9 cellular contexts compared by ENCODE assay signal in genomic region chr11:18323881-18324280, GRCh38. TPM values are rescaled to one million over a fixed set of nuclear protein-coding genes. Genes with fewer than 3 reads are reported as not detected.
DNase-seq lines count a peak whose midpoint lies in the region; ATAC-seq and TF ChIP-seq lines count a peak whose summit lies in the region.
"Not testable (repeated sequence)": the region's sequence is repeated elsewhere in the genome, so short reads cannot be mapped to it uniquely, and the experiment has no call there.
"Had no signal": no experiment of that assay in that cellular context is flagged by ENCODE, and none has a peak within 500 bp of the region (broad histone marks: within the 10 kb centered on the region; RNA-seq: fewer than 3 reads in every experiment).

No MANE protein-coding gene starts in this region.

- not testable (repeated sequence) for TF ChIP-seq RAD21 in HCT116 (IDR thresholded peaks at IDR 0.05; ENCODE audit: low read depth)

- peaks cover 43% of the 10 kb centered on the region for H3K36me3 ChIP-seq in BLaER1
- not testable (repeated sequence) for H3K36me3 ChIP-seq in HCT116 (ENCODE audit: control insufficient read depth in 1 of 2, insufficient read depth in 2 of 2, low read length in 2 of 2); PC-3 (ENCODE audit: low read depth, low read length); mammary epithelial cell (ENCODE audit: insufficient read depth, low read length); naive thymus-derived CD4-positive, alpha-beta T cell (ENCODE audit: control insufficient read depth in 2 of 3, insufficient read depth in 3 of 3, low read length in 3 of 3)

- not testable (repeated sequence) for H3K27me3 Mint-ChIP-seq in activated T-cell treated with anti-CD3 and anti-CD28 coated beads, Interleukin-2, amount 50 U/mL, for 4 hours (ENCODE audit: low read depth); naive thymus-derived CD4-positive, alpha-beta T cell; stimulated activated naive B cell treated with anti-CD40 and anti-IgM and Interleukin-4, amounts not matched to agents 10 μg/mL and 1 μg/mL and 100 μg/mL, for 72 hours

- dilution Hi-C loops in mammary epithelial cell (cut with HindIII; ENCODE audit: low sequenced_read_pairs) = not testable (repeated sequence)

- BruUV-seq in HCT116 (replicated peaks; lab: Mats Ljungman, UMichigan); PC-3 (replicated peaks; lab: Mats Ljungman, UMichigan); mammary epithelial cell (replicated peaks; lab: Mats Ljungman, UMichigan): not testable (repeated sequence)

- TF ChIP-seq POLR2A in HCT116 (IDR thresholded peaks at IDR 0.05; ENCODE audit: borderline replicate concordance, extremely low read depth, insufficient read depth, insufficient read length) = not testable (repeated sequence)

- H3K9me3 ChIP-seq in BLaER1; HCT116 (ENCODE audit: control insufficient read depth in 1 of 2, insufficient read depth in 1 of 2, low read depth in 1 of 2, low read length in 2 of 2); PC-3 (ENCODE audit: low read length); mammary epithelial cell (replicated peaks; ENCODE audit: insufficient read depth, low read length); naive thymus-derived CD4-positive, alpha-beta T cell (ENCODE audit: control insufficient read depth in 2 of 3, low read length in 3 of 3): not testable (repeated sequence)

- H3K9ac ChIP-seq in BLaER1 (peak overlapping the region; percentile 99; the same call in 1 of the 2 replicates), PC-3 (ENCODE audit: low read length) (peak overlapping the region; percentile 99), mammary epithelial cell (ENCODE audit: insufficient read depth, low read length) (peak overlapping the region; percentile 95)
- not testable (repeated sequence) for H3K9ac ChIP-seq in HCT116 (ENCODE audit: low read length)

- H2AFZ ChIP-seq in HCT116 (ENCODE audit: low read depth, low read length, poor library complexity, severe bottlenecking); PC-3 (ENCODE audit: low read length); mammary epithelial cell (ENCODE audit: low read depth, low read length): not testable (repeated sequence)

- H4K20me1 ChIP-seq in BLaER1 = peaks cover 25% of the 10 kb centered on the region; the same call in 1 of the 2 replicates
- H4K20me1 ChIP-seq in HCT116 (ENCODE audit: insufficient read depth); PC-3 (ENCODE audit: low read length); mammary epithelial cell (ENCODE audit: insufficient read depth, low read length): not testable (repeated sequence)

- H3K4me2 ChIP-seq in BLaER1 = peak overlapping the region; percentile 96
- H3K4me2 ChIP-seq in HCT116 (ENCODE audit: low read length) = peak overlapping the region; percentile 86
- peak overlapping the region; percentile 92 for H3K4me2 ChIP-seq in PC-3 (ENCODE audit: low read length)
- peak overlapping the region; percentile 95 for H3K4me2 ChIP-seq in mammary epithelial cell (ENCODE audit: insufficient read depth, low read depth, low read length)

- not testable (repeated sequence) for H3F3A ChIP-seq in PC-3 (ENCODE audit: low read length, unreplicated experiment)

- H3K27ac ChIP-seq in BLaER1 = 0 out of 2 replicates have a peak overlapping the region, but pooled peaks have one; percentile 37
- not testable (repeated sequence) for H3K27ac ChIP-seq in HCT116 (ENCODE audit: low read depth, low read length); PC-3 (ENCODE audit: low read length); mammary epithelial cell (ENCODE audit: insufficient read depth, low read depth, low read length)
- peak overlapping the region; percentile 97 for H3K27ac ChIP-seq in naive thymus-derived CD4-positive, alpha-beta T cell (ENCODE audit: low read depth, low read length)

- H3K4me3 Mint-ChIP-seq in activated T-cell treated with anti-CD3 and anti-CD28 coated beads, Interleukin-2, amount 50 U/mL, for 4 hours = peak overlapping the region; percentile 91
- peak overlapping the region; percentile 85 to 100 (median 94) for H3K4me3 Mint-ChIP-seq in naive thymus-derived CD4-positive, alpha-beta T cell
- H3K4me3 Mint-ChIP-seq in stimulated activated naive B cell treated with anti-CD40 and anti-IgM and Interleukin-4, amounts not matched to agents 10 μg/mL and 1 μg/mL and 100 μg/mL, for 72 hours = peak overlapping the region; percentile 99

- H3K9me3 Mint-ChIP-seq in activated T-cell treated with anti-CD3 and anti-CD28 coated beads, Interleukin-2, amount 50 U/mL, for 4 hours; naive thymus-derived CD4-positive, alpha-beta T cell; stimulated activated naive B cell treated with anti-CD40 and anti-IgM and Interleukin-4, amounts not matched to agents 10 μg/mL and 1 μg/mL and 100 μg/mL, for 72 hours: not testable (repeated sequence)

- POLR2A ChIA-PET in HCT116 (lab: Charles Lee); PC-3 (lab: Charles Lee; ENCODE audit: unreplicated experiment); naive thymus-derived CD4-positive, alpha-beta T cell (lab: Charles Lee): not testable (repeated sequence)

- H3K9me2 ChIP-seq in HCT116 (ENCODE audit: insufficient read depth); PC-3 (replicated peaks; ENCODE audit: low read length): not testable (repeated sequence)

- RAD21 ChIA-PET in HCT116 (lab: Charles Lee; ENCODE audit: low non-redundant PET in 1 of 2, low total read pairs in 2 of 2, uncharacterized antibody in 2 of 2, unreplicated experiment in 2 of 2) = not testable (repeated sequence)

- H3K4me3 ChIP-seq in BLaER1 (peak overlapping the region; percentile 78), HCT116 (replicated peaks in 1 of 2; ENCODE audit: low read depth in 1 of 2, low read length in 2 of 2) (peak overlapping the region in 1 of 2 experiments; percentile 82; a peak in 1 of 4 replicates), PC-3 (ENCODE audit: low read length) (peak overlapping the region; percentile 89), mammary epithelial cell (replicated peaks in 1 of 3; ENCODE audit: insufficient read depth in 1 of 3, low read depth in 2 of 3, low read length in 3 of 3) (peak overlapping the region; percentile 78 to 98 (median 81)), foreskin fibroblast (ENCODE audit: low read depth in 1 of 2, low read length in 2 of 2) (peak overlapping the region; percentile 87 to 89)
- H3K4me3 ChIP-seq in naive thymus-derived CD4-positive, alpha-beta T cell (ENCODE audit: low read length) = peak overlapping the region; percentile 96

- H3K4me1 Mint-ChIP-seq in activated T-cell treated with anti-CD3 and anti-CD28 coated beads, Interleukin-2, amount 50 U/mL, for 4 hours (ENCODE audit: low read depth) = peaks cover 68% of the 10 kb centered on the region
- H3K4me1 Mint-ChIP-seq in naive thymus-derived CD4-positive, alpha-beta T cell = peaks cover 51 to 81% (median 71%) of the 10 kb centered on the region in 7 donors
- H3K4me1 Mint-ChIP-seq in stimulated activated naive B cell treated with anti-CD40 and anti-IgM and Interleukin-4, amounts not matched to agents 10 μg/mL and 1 μg/mL and 100 μg/mL, for 72 hours = peaks cover 34 to 58% of the 10 kb centered on the region in 2 donors

- H3K36me3 Mint-ChIP-seq in activated T-cell treated with anti-CD3 and anti-CD28 coated beads, Interleukin-2, amount 50 U/mL, for 4 hours (ENCODE audit: insufficient read depth) = peaks cover 36% of the 10 kb centered on the region
- H3K36me3 Mint-ChIP-seq in naive thymus-derived CD4-positive, alpha-beta T cell = peaks cover 0 to 26% (median 18%) of the 10 kb centered on the region in 5 donors
- H3K36me3 Mint-ChIP-seq in stimulated activated naive B cell treated with anti-CD40 and anti-IgM and Interleukin-4, amounts not matched to agents 10 μg/mL and 1 μg/mL and 100 μg/mL, for 72 hours = peaks cover 28 to 33% of the 10 kb centered on the region in 2 donors

- not testable (repeated sequence) for ATAC-seq in HCT116; PC-3; activated T-cell treated with anti-CD3 and anti-CD28 coated beads, Interleukin-2, amount 50 U/mL, for 4 hours; naive thymus-derived CD4-positive, alpha-beta T cell; stimulated activated naive B cell treated with anti-CD40 and anti-IgM and Interleukin-4, amounts not matched to agents 10 μg/mL and 1 μg/mL and 100 μg/mL, for 72 hours (replicated peaks)

- peak overlapping the region; percentile 62 to 100 (median 100) for H3K27ac Mint-ChIP-seq in naive thymus-derived CD4-positive, alpha-beta T cell
- H3K27ac Mint-ChIP-seq in stimulated activated naive B cell treated with anti-CD40 and anti-IgM and Interleukin-4, amounts not matched to agents 10 μg/mL and 1 μg/mL and 100 μg/mL, for 72 hours = peak overlapping the region; percentile 100

- H3K27me3 ChIP-seq in BLaER1; HCT116 (ENCODE audit: insufficient read depth, low read length); PC-3 (ENCODE audit: low read length); mammary epithelial cell (ENCODE audit: insufficient read depth, low read length); naive thymus-derived CD4-positive, alpha-beta T cell (ENCODE audit: control insufficient read depth in 2 of 2, insufficient read depth in 2 of 2, low read length in 2 of 2): not testable (repeated sequence)

- CTCF ChIA-PET in HCT116 (lab: Charles Lee); PC-3 (lab: Charles Lee); mammary epithelial cell (lab: Charles Lee; ENCODE audit: low non-redundant PET); naive thymus-derived CD4-positive, alpha-beta T cell (lab: Charles Lee): not testable (repeated sequence)

- in situ Hi-C loops in mammary epithelial cell (cut with MboI; ENCODE audit: low sequenced_read_pairs in 2 of 2) = not testable (repeated sequence)

- TF ChIP-seq CTCF in HCT116 (IDR thresholded peaks at IDR 0.05 in 2 of 3, conservative IDR thresholded peaks at IDR 0.05 in 1 of 3; ENCODE audit: borderline replicate concordance in 1 of 3, insufficient read depth in 1 of 3, low read depth in 2 of 3, low read length in 2 of 3); PC-3 (conservative IDR thresholded peaks at IDR 0.05; ENCODE audit: low read depth, low read length); mammary epithelial cell (conservative IDR thresholded peaks at IDR 0.05 in 1 of 2, IDR thresholded peaks at IDR 0.05 in 1 of 2; ENCODE audit: extremely low read depth in 1 of 2, insufficient read depth in 1 of 2, low read depth in 1 of 2, low read length in 2 of 2); foreskin fibroblast (IDR thresholded peaks at IDR 0.05; ENCODE audit: low read depth, low read length): not testable (repeated sequence)

- H3K79me2 ChIP-seq in HCT116 (ENCODE audit: insufficient read depth, low read length) = peaks cover 90% of the 10 kb centered on the region
- peaks cover 87% of the 10 kb centered on the region for H3K79me2 ChIP-seq in PC-3 (ENCODE audit: low read length)
- peaks cover 86% of the 10 kb centered on the region for H3K79me2 ChIP-seq in mammary epithelial cell (ENCODE audit: insufficient read depth, low read length)

- DNase-seq in HCT116 (ENCODE audit: low read depth, low spot score); PC-3; activated T-cell treated with anti-CD3 and anti-CD28 coated beads, Interleukin-2, amount 50 U/mL, for 4 hours; mammary epithelial cell; foreskin fibroblast; naive thymus-derived CD4-positive, alpha-beta T cell; stimulated activated naive B cell treated with anti-CD40 and anti-IgM and Interleukin-4, amounts not matched to agents 10 μg/mL and 1 μg/mL and 100 μg/mL, for 72 hours: not testable (repeated sequence)

- 92% methylated on average over 9 of the region's 11 CpGs for WGBS in mammary epithelial cell (ENCODE audit: low coverage, missing lambda C conversion rate)

- intact Hi-C loops in HCT116 (cut with micrococcal nuclease) (loop anchor here (2.0 to 10.0 kb wide), 2 partner anchors 71 to 201 kb away; partner anchors contain the start of genes LDHA and TSG101), PC-3 (cut with micrococcal nuclease) (loop anchor here (2.0 to 10.0 kb wide), 4 partner anchors 79 to 311 kb away; partner anchors contain the start of genes SAA2, SPTY2D1 and TSG101), mammary epithelial cell (cut with micrococcal nuclease) (loop anchor here (2.0 to 10.0 kb wide), 4 partner anchors 59 to 438 kb away; no protein-coding TSS in a partner anchor)
- intact Hi-C loops in naive thymus-derived CD4-positive, alpha-beta T cell (cut with micrococcal nuclease) = loop anchor here (2.0 to 10.0 kb wide), 10 partner anchors 43 to 1247 kb away; partner anchors contain the start of genes SAAL1 (in 2 of the 2), NUCB2 (in 1 of the 2), PIK3C2A (in 1 of the 2) and RPS13 (in 1 of the 2)

- H3K4me1 ChIP-seq in BLaER1 (peaks cover 68% of the 10 kb centered on the region), HCT116 (ENCODE audit: control insufficient read depth in 1 of 2, insufficient read depth in 2 of 2, low read length in 2 of 2) (peaks cover 9 to 24% of the 10 kb centered on the region in 2 experiments; a peak in 3 of 4 replicates), PC-3 (ENCODE audit: insufficient read depth, low read length) (peaks cover 45% of the 10 kb centered on the region), mammary epithelial cell (ENCODE audit: insufficient read depth, low read length) (peaks cover 35% of the 10 kb centered on the region)
- peaks cover 32 to 35% of the 10 kb centered on the region in 2 donors for H3K4me1 ChIP-seq in naive thymus-derived CD4-positive, alpha-beta T cell (ENCODE audit: control insufficient read depth in 2 of 2, insufficient read depth in 2 of 2, low read length in 2 of 2)

RNA-seq across cellular contexts. Expression of gene GTF2H1, which starts 1.5 kb away (rescaled TPM):
- 37.3 TPM for total RNA-seq in HCT116 (2021; ENCODE audit: unreplicated experiment)
- polyA plus RNA-seq in HCT116 (2012) = 17.1 and 19.7 TPM in 2 replicates
- total RNA-seq in PC-3 (2014; rRNA removed) = 32.7 and 33.5 TPM in 2 replicates
- 10 to 100 TPM; 52.4 to 58.0 (median 56.1) TPM for total RNA-seq in activated T-cell treated with anti-CD3 and anti-CD28 coated beads, Interleukin-2, amount 50 U/mL, for 4 hours
- total RNA-seq in mammary epithelial cell = 10 to 100 TPM; 67.5 to 98.9 TPM
- polyA plus RNA-seq in mammary epithelial cell = 39.2 TPM
- 10.6 TPM for polyA minus RNA-seq in mammary epithelial cell
- 10 to 100 TPM; 26.3 to 63.2 (median 59.0) TPM for total RNA-seq in naive thymus-derived CD4-positive, alpha-beta T cell
- polyA plus RNA-seq in naive thymus-derived CD4-positive, alpha-beta T cell = 10 to 100 TPM; 39.3 to 43.2 TPM

RNA-seq across cellular contexts. Expression of gene HPS5, which starts 1.9 kb away (rescaled TPM):
- total RNA-seq in HCT116 (2021; ENCODE audit: unreplicated experiment) (19.6 TPM), PC-3 (2014; rRNA removed) (15.2 and 15.6 TPM in 2 replicates), mammary epithelial cell (100 to 1,000 TPM in 1 of 2 donors, 10 to 100 TPM in 1; 34.2 to 108 TPM)
- 6.0 and 9.3 TPM in 2 replicates for polyA plus RNA-seq in HCT116 (2012)
- total RNA-seq in activated T-cell treated with anti-CD3 and anti-CD28 coated beads, Interleukin-2, amount 50 U/mL, for 4 hours = 10 to 100 TPM; 15.9 to 17.3 (median 16.0) TPM
- 16.5 TPM for polyA plus RNA-seq in mammary epithelial cell
- polyA minus RNA-seq in mammary epithelial cell = 14.4 TPM
- 10 to 100 TPM; 13.0 to 22.3 (median 16.6) TPM for total RNA-seq in naive thymus-derived CD4-positive, alpha-beta T cell
- 10 to 100 TPM; 13.2 to 15.6 TPM for polyA plus RNA-seq in naive thymus-derived CD4-positive, alpha-beta T cell

RNA-seq across cellular contexts. Expression of gene SAA1, which starts 57.8 kb away (rescaled TPM):
- total RNA-seq in HCT116 (2021; ENCODE audit: unreplicated experiment) (8.6 TPM), PC-3 (2014; rRNA removed) (not detected in 2 replicates), mammary epithelial cell (100 to 1,000 TPM in 1 of 2 donors, 10 to 100 TPM in 1; 18.2 to 169 TPM)
- polyA plus RNA-seq in HCT116 (2012) = not detected in 2 replicates
- 1 to 10 TPM; 4.3 to 6.1 (median 5.6) TPM for total RNA-seq in activated T-cell treated with anti-CD3 and anti-CD28 coated beads, Interleukin-2, amount 50 U/mL, for 4 hours
- polyA plus RNA-seq in mammary epithelial cell = 113 TPM
- 140 TPM for polyA minus RNA-seq in mammary epithelial cell
- total RNA-seq in naive thymus-derived CD4-positive, alpha-beta T cell = not detected
- polyA plus RNA-seq in naive thymus-derived CD4-positive, alpha-beta T cell = not detected
- total RNA-seq: occipital lobe had no signal
